ENCODE assay signal across 8 cellular contexts in genomic region chr7:93117852-93118530, GRCh38. TPM values are rescaled to one million over a fixed set of nuclear protein-coding genes. Genes with fewer than 3 reads are reported as not detected.
DNase-seq lines count a peak whose midpoint lies in the region; ATAC-seq and TF ChIP-seq lines count a peak whose summit lies in the region.

Gene SAMD9, minus strand, starts transcription at chr7:93117979. Its CDS starts 11,882 bp downstream, at chr7:93106097.

- DNase-seq in GDM1 (lab: John Stamatoyannopoulos, UW) (peak; percentile 71), KBM-7 (peak; percentile 84), PC-3 (peak; percentile 83), foreskin fibroblast (peak; percentile 70 to 85), pulmonary artery endothelial cell (ENCODE audit: low read depth, low spot score) (peak; percentile 50), NCI-H128 (lab: John Stamatoyannopoulos, UW; ENCODE audit: unreplicated experiment) (no peak)
- DNase-seq in activated T-helper 2 cell treated with anti-CD3 and anti-CD28 coated beads, Interferon-gamma antibody, Interleukin-2, Interleukin-4, amounts not matched to agents 10 μg/mL and 5 μg/mL and 100 μg/mL, durations not matched to agents 14 hours and 24 hours and 36 hours (ENCODE audit: low spot score) = peak; percentile 58

- H3K27me3 ChIP-seq in PC-3 (ENCODE audit: low read length) = no peaks in the 10 kb centered on the region

- H3K4me3 Mint-ChIP-seq in activated T-helper 2 cell treated with anti-CD3 and anti-CD28 coated beads, Interferon-gamma antibody, Interleukin-2, Interleukin-4, amounts not matched to agents 10 μg/mL and 5 μg/mL and 100 μg/mL, durations not matched to agents 14 hours and 24 hours and 36 hours (ENCODE audit: low read depth) = peak within 1 kb of the TSS; percentile 85

- H3K9me3 Mint-ChIP-seq in activated T-helper 2 cell treated with anti-CD3 and anti-CD28 coated beads, Interferon-gamma antibody, Interleukin-2, Interleukin-4, amounts not matched to agents 10 μg/mL and 5 μg/mL and 100 μg/mL, durations not matched to agents 14 hours and 24 hours and 36 hours = peaks cover 42% of the 10 kb centered on the region

- peak within 1 kb of the TSS; percentile 80 for H2AFZ ChIP-seq in PC-3 (ENCODE audit: low read length)

- TF ChIP-seq CTCF in PC-3 (conservative IDR thresholded peaks at IDR 0.05; ENCODE audit: low read depth, low read length) (no peak), foreskin fibroblast (IDR thresholded peaks at IDR 0.05; ENCODE audit: low read depth, low read length) (no peak)

- BruUV-seq in PC-3 (replicated peaks; lab: Mats Ljungman, UMichigan) = TSS peak; percentile 84

- peak; percentile 99 for ATAC-seq in GM21786 (IDR thresholded peaks at IDR 0.05; ENCODE audit: unreplicated experiment)
- ATAC-seq in PC-3 = peak; percentile 75

- H3K36me3 ChIP-seq in PC-3 (ENCODE audit: low read depth, low read length) = no peaks in the 10 kb centered on the region

- H3K9me2 ChIP-seq in PC-3 (replicated peaks; ENCODE audit: low read length) = no peaks in the 10 kb centered on the region

- in situ Hi-C loops in KBM-7 (cut with MboI; ENCODE audit: low pct_unique_long_range_greater_than_20kb, low sequenced_read_pairs) = no loop called here

- H3K4me2 ChIP-seq in PC-3 (ENCODE audit: low read length) = peak within 1 kb of the TSS; percentile 86

- intact Hi-C loops in PC-3 (cut with micrococcal nuclease) = loop anchor here (2.0 kb wide), 1 partner anchor 29 kb away; no protein-coding TSS in a partner anchor
- intact Hi-C loops in activated T-helper 2 cell treated with anti-CD3 and anti-CD28 coated beads, Interferon-gamma antibody, Interleukin-2, Interleukin-4, amounts not matched to agents 10 μg/mL and 5 μg/mL and 100 μg/mL, durations not matched to agents 14 hours and 24 hours and 36 hours (cut with micrococcal nuclease) = loop anchor here (1.0 to 5.0 kb wide), 6 partner anchors 29 to 590 kb away; partner anchors contain the start of genes CDK6, PEX1 and RBM48

- CTCF ChIA-PET in PC-3 (lab: Charles Lee) = no interaction called here

- no peaks in the 10 kb centered on the region for H3F3A ChIP-seq in PC-3 (ENCODE audit: low read length, unreplicated experiment)

- H3K4me1 ChIP-seq in PC-3 (ENCODE audit: insufficient read depth, low read length) = peaks cover 34% of the 10 kb centered on the region

- H3K79me2 ChIP-seq in PC-3 (ENCODE audit: low read length) = no peaks in the 10 kb centered on the region

- POLR2A ChIA-PET in PC-3 (lab: Charles Lee; ENCODE audit: unreplicated experiment) = interaction anchor here (0.6 to 0.7 kb wide), 5 partner anchors 16 to 1538 kb away, joined by 3 to 5 read pairs (median 3); partner anchors contain the start of gene SGCE

- H3K4me3 ChIP-seq in PC-3 (ENCODE audit: low read length) (peak within 1 kb of the TSS; percentile 72), foreskin fibroblast (ENCODE audit: low read depth in 1 of 2, low read length in 2 of 2) (peak within 1 kb of the TSS; percentile 49 to 56)

- peak within 1 kb of the TSS; percentile 63 for H3K9ac ChIP-seq in PC-3 (ENCODE audit: low read length)

- peak within 1 kb of the TSS; percentile 90 for H3K27ac Mint-ChIP-seq in activated T-helper 2 cell treated with anti-CD3 and anti-CD28 coated beads, Interferon-gamma antibody, Interleukin-2, Interleukin-4, amounts not matched to agents 10 μg/mL and 5 μg/mL and 100 μg/mL, durations not matched to agents 14 hours and 24 hours and 36 hours

- no peaks in the 10 kb centered on the region for H3K27me3 Mint-ChIP-seq in activated T-helper 2 cell treated with anti-CD3 and anti-CD28 coated beads, Interferon-gamma antibody, Interleukin-2, Interleukin-4, amounts not matched to agents 10 μg/mL and 5 μg/mL and 100 μg/mL, durations not matched to agents 14 hours and 24 hours and 36 hours (ENCODE audit: low read depth)

- H4K20me1 ChIP-seq in PC-3 (ENCODE audit: low read length) = no peaks in the 10 kb centered on the region

- H3K4me1 Mint-ChIP-seq in activated T-helper 2 cell treated with anti-CD3 and anti-CD28 coated beads, Interferon-gamma antibody, Interleukin-2, Interleukin-4, amounts not matched to agents 10 μg/mL and 5 μg/mL and 100 μg/mL, durations not matched to agents 14 hours and 24 hours and 36 hours (ENCODE audit: low read depth) = peaks cover 38% of the 10 kb centered on the region

- H3K27ac ChIP-seq in PC-3 (ENCODE audit: low read length) = peak within 1 kb of the TSS; percentile 92

- H3K9me3 ChIP-seq in PC-3 (ENCODE audit: low read length) = no peaks in the 10 kb centered on the region

- H3K36me3 Mint-ChIP-seq in activated T-helper 2 cell treated with anti-CD3 and anti-CD28 coated beads, Interferon-gamma antibody, Interleukin-2, Interleukin-4, amounts not matched to agents 10 μg/mL and 5 μg/mL and 100 μg/mL, durations not matched to agents 14 hours and 24 hours and 36 hours (ENCODE audit: low read depth) = peaks cover 61% of the 10 kb centered on the region

RNA-seq across cellular contexts. Expression of gene SAMD9, which starts in this region (rescaled TPM):
- 3.0 and 3.3 TPM in 2 replicates for total RNA-seq in PC-3 (2014; rRNA removed)
- 9.3 and 9.4 TPM in 2 replicates for total RNA-seq in activated T-helper 2 cell treated with anti-CD3 and anti-CD28 coated beads, Interferon-gamma antibody, Interleukin-2, Interleukin-4, amounts not matched to agents 10 μg/mL and 5 μg/mL and 100 μg/mL, durations not matched to agents 14 hours and 24 hours and 36 hours
- 13.3 and 14.0 TPM in 2 replicates for total RNA-seq in pulmonary artery endothelial cell
